16 cellular contexts compared by ENCODE assay signal in the genomic region with DNA sequence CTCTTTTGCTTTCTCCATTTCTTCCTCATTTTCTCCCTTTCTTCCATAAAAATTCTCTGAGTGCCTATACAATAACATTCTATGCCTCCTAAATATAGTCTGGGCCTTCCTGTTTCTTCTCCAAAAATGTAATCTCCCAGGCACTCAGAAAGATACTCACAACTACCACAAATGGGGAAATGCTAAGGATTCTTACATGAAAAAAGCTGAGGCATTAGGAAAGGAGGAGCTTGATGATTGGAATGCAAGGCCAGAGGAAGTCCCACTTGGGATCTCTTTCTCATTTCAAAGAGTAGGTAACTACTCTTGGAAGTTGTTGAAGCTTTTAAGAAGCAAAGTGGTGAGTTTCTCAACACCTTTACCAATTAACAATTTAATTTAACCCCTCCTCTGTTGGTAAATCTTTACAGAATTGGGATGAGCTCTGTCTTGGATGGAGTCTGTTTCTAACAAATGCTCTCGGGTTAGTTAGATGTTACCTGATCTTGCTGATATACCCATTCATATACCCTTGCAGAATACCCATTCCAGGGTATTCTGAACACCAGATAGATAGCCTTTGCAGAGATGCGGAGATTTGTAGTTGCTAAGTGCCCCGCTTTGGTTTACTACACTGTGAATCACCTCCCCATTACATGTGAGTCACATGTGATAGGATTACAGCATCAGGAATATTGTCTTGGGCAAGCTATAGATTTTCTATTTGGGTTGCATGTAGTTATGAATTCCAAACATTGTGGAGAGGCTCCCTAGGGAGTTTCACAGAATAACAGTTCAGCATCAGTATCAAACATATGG. TPM values are rescaled to one million over a fixed set of nuclear protein-coding genes. Genes with fewer than 3 reads are reported as not detected.
DNase-seq lines count a peak whose midpoint lies in the region; ATAC-seq and TF ChIP-seq lines count a peak whose summit lies in the region.
"Had no signal": no experiment of that assay in that cellular context is flagged by ENCODE, and none has a peak within 500 bp of the region (broad histone marks: within the 10 kb centered on the region; RNA-seq: fewer than 3 reads in every experiment).

No MANE protein-coding gene starts in this region.

- intact Hi-C loops in activated CD8-positive, alpha-beta T cell treated with anti-CD3 and anti-CD28 coated beads for 36 hours (cut with micrococcal nuclease): no loop called here

- DNase-seq in HT1080 (ENCODE audit: low read depth): peak; percentile 66
- peak; percentile 23 for DNase-seq in astrocyte of the cerebellum (ENCODE audit: low read depth)
- peak; percentile 67 for DNase-seq in fibroblast of the conjunctiva (ENCODE audit: low read depth)
- DNase-seq in renal cortical epithelial cell (ENCODE audit: low read depth): peak; percentile 3
- no peak for DNase-seq in GM19238 (ENCODE audit: insufficient read length, low spot score)
- DNase-seq in NCI-H2029 (lab: John Stamatoyannopoulos, UW): no peak
- no peak for DNase-seq in activated CD8-positive, alpha-beta T cell treated with anti-CD3 and anti-CD28 coated beads for 36 hours
- DNase-seq in stimulated activated naive CD4-positive, alpha-beta T cell (lab: John Stamatoyannopoulos, UW): no peak
- DNase-seq: activated CD4-positive, alpha-beta T cell treated with anti-CD3 and anti-CD28 coated beads for 36 hours; activated T-cell treated with anti-CD3 and anti-CD28 coated beads, Interleukin-2, amount 50 U/mL, for 4 hours; aorta; GF-D8; naive B cell; NCI-H2171 treated with DMSO at 0.1 percent for 48 hours; OCI-M1; testis had no signal

- H3K4me3 Mint-ChIP-seq in activated CD8-positive, alpha-beta T cell treated with anti-CD3 and anti-CD28 coated beads for 36 hours: no peak overlapping the region
- H3K4me3 Mint-ChIP-seq: activated CD4-positive, alpha-beta T cell treated with anti-CD3 and anti-CD28 coated beads for 36 hours; activated T-cell treated with anti-CD3 and anti-CD28 coated beads, Interleukin-2, amount 50 U/mL, for 4 hours; naive B cell had no signal

- in situ Hi-C loops in astrocyte of the cerebellum (cut with HindIII; ENCODE audit: low sequenced_read_pairs): no loop called here

- H3K4me3 ChIP-seq in astrocyte of the cerebellum (ENCODE audit: low read depth, low read length): no peak overlapping the region
- H3K4me3 ChIP-seq: testis had no signal

- no peaks in the 10 kb centered on the region for H3K36me3 Mint-ChIP-seq in activated CD8-positive, alpha-beta T cell treated with anti-CD3 and anti-CD28 coated beads for 36 hours (ENCODE audit: low read depth)
- H3K36me3 Mint-ChIP-seq: naive B cell had no signal

- TF ChIP-seq CTCF in astrocyte of the cerebellum (IDR thresholded peaks at IDR 0.05; ENCODE audit: low read depth, low read length, missing control alignments): no peak
- no peak for TF ChIP-seq CTCF in activated CD8-positive, alpha-beta T cell treated with anti-CD3 and anti-CD28 coated beads for 36 hours (IDR thresholded peaks at IDR 0.05)

- CTCF ChIA-PET in activated CD8-positive, alpha-beta T cell treated with anti-CD3 and anti-CD28 coated beads for 36 hours (lab: Charles Lee): no interaction called here

- H3K9me3 Mint-ChIP-seq in activated CD8-positive, alpha-beta T cell treated with anti-CD3 and anti-CD28 coated beads for 36 hours: no peaks in the 10 kb centered on the region
- H3K9me3 Mint-ChIP-seq: activated T-cell treated with anti-CD3 and anti-CD28 coated beads, Interleukin-2, amount 50 U/mL, for 4 hours had no signal

- POLR2A ChIA-PET in activated CD8-positive, alpha-beta T cell treated with anti-CD3 and anti-CD28 coated beads for 36 hours (lab: Charles Lee): no interaction called here

- no peaks in the 10 kb centered on the region for H3K4me1 Mint-ChIP-seq in activated CD8-positive, alpha-beta T cell treated with anti-CD3 and anti-CD28 coated beads for 36 hours (ENCODE audit: low read depth)
- H3K4me1 Mint-ChIP-seq: activated CD4-positive, alpha-beta T cell treated with anti-CD3 and anti-CD28 coated beads for 36 hours had no signal

- H3K27ac Mint-ChIP-seq in activated CD8-positive, alpha-beta T cell treated with anti-CD3 and anti-CD28 coated beads for 36 hours: no peak overlapping the region
- H3K27ac Mint-ChIP-seq: activated CD4-positive, alpha-beta T cell treated with anti-CD3 and anti-CD28 coated beads for 36 hours had no signal

- no peak for ATAC-seq in activated CD8-positive, alpha-beta T cell treated with anti-CD3 and anti-CD28 coated beads for 36 hours
- ATAC-seq: activated CD4-positive, alpha-beta T cell treated with anti-CD3 and anti-CD28 coated beads for 36 hours; activated T-cell treated with anti-CD3 and anti-CD28 coated beads, Interleukin-2, amount 50 U/mL, for 4 hours had no signal

- H3K27me3 Mint-ChIP-seq in activated CD8-positive, alpha-beta T cell treated with anti-CD3 and anti-CD28 coated beads for 36 hours: peaks cover 35% of the 10 kb centered on the region

RNA-seq across cellular contexts. Expression of a gene that starts 3.6 kb away (rescaled TPM):
- not detected in 2 replicates for total RNA-seq in HT1080 (2014; rRNA removed; shearing (Covaris generic))
- polyA plus RNA-seq in HT1080 (2015; cell fraction: cytosol; rRNA removed): 0.03 and 0.12 TPM in 2 replicates
- 0.06 and 0.14 TPM in 2 replicates for polyA plus RNA-seq in HT1080 (2015; cell fraction: nucleus; rRNA removed)
- 0.05 TPM in 1 of 2 replicates, not detected in the other for total RNA-seq in renal cortical epithelial cell
- total RNA-seq in activated CD8-positive, alpha-beta T cell treated with anti-CD3 and anti-CD28 coated beads for 36 hours: not detected
- total RNA-seq: activated CD4-positive, alpha-beta T cell treated with anti-CD3 and anti-CD28 coated beads for 36 hours; activated T-cell treated with anti-CD3 and anti-CD28 coated beads, Interleukin-2, amount 50 U/mL, for 4 hours; aorta had no signal
- polyA plus RNA-seq: aorta had no signal

RNA-seq across cellular contexts. Expression of a gene that starts 25.8 kb away (rescaled TPM):
- total RNA-seq in HT1080 (2014; rRNA removed; shearing (Covaris generic)): not detected in 2 replicates
- polyA plus RNA-seq in HT1080 (2015; cell fraction: cytosol; rRNA removed): not detected in 2 replicates
- polyA plus RNA-seq in HT1080 (2015; cell fraction: nucleus; rRNA removed): not detected in 2 replicates
- under 0.01 TPM in 1 of 2 replicates, not detected in the other for total RNA-seq in renal cortical epithelial cell
- total RNA-seq in activated CD8-positive, alpha-beta T cell treated with anti-CD3 and anti-CD28 coated beads for 36 hours: not detected
- total RNA-seq: activated CD4-positive, alpha-beta T cell treated with anti-CD3 and anti-CD28 coated beads for 36 hours; activated T-cell treated with anti-CD3 and anti-CD28 coated beads, Interleukin-2, amount 50 U/mL, for 4 hours; aorta had no signal

Comparison
In these comparisons a context has a peak if more than half of its experiments do, and no peak if none do; other contexts are left out.
1. DNase-seq: peak in HT1080 (single experiment), astrocyte of the cerebellum (single experiment), fibroblast of the conjunctiva (single experiment) and renal cortical epithelial cell (single experiment); none in GM19238 (single experiment), NCI-H2029 (single experiment), activated CD8-positive, alpha-beta T cell treated with anti-CD3 and anti-CD28 coated beads for 36 hours (single experiment) and stimulated activated naive CD4-positive, alpha-beta T cell (0 of 6).